Comparison of ENCODE assay signal across 9 cellular contexts in the genomic region with DNA sequence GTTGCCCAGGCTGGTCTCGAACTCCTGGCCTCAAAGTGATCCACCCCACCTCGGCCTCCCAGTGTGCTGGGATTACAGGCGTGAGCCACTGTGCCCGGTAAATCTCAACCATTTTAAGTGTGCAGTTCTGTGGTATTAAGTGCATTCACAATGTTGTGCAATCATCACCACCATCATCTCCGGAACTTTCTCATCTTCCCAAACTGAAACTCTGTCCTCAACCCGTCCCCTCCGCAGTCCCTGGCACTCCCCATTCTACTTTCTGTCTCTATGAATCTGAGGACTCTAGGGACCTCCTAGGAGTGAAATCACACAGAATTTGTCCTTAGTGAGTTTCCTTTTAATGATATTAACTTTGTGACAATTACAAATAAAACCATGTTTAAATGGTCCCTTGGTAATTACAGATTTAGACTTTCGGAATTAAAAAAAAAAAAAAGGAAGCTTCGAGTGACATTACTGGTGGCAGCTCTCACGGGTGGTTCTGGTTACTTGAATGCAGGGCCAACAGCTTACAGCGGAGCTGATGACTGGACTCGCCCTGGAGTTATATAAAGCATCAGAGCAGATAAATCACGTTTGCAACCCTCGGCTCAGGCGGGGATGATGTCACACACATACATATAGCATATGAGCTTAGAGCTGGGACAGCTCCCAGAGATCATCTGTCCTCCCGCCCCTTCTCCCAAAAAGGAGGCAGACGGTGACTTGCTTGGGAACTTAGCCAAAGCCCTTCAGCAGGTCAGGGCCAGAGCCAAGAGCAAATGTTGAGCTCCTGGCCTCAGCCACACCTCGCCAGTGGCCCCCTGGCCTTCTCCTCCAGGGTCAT.
DNase-seq lines count a peak whose midpoint lies in the region; ATAC-seq and TF ChIP-seq lines count a peak whose summit lies in the region.
"Had no signal": no experiment of that assay in that cellular context is flagged by ENCODE, and none has a peak within 500 bp of the region (broad histone marks: within the 10 kb centered on the region; RNA-seq: fewer than 3 reads in every experiment).

No MANE protein-coding gene starts in this region.

- no peak for TF ChIP-seq POLR2A in spleen (IDR thresholded peaks at IDR 0.05)

- H3K36me3 Mint-ChIP-seq in stimulated activated memory B cell treated with anti-CD40 and anti-IgM and Interleukin-4, amounts not matched to agents 10 μg/mL and 1 μg/mL and 100 μg/mL, for 72 hours = peaks cover 8% of the 10 kb centered on the region
- no peaks in the 10 kb centered on the region for H3K36me3 Mint-ChIP-seq in Calu3 (ENCODE audit: insufficient read depth, unreplicated experiment)

- H3K4me1 ChIP-seq in hepatocyte (ENCODE audit: insufficient read depth) = no peaks in the 10 kb centered on the region
- peaks cover 0 to 17% (median 3%) of the 10 kb centered on the region in 6 donors for H3K4me1 ChIP-seq in spleen

- no peaks in the 10 kb centered on the region for H3K27me3 Mint-ChIP-seq in stimulated activated memory B cell treated with anti-CD40 and anti-IgM and Interleukin-4, amounts not matched to agents 10 μg/mL and 1 μg/mL and 100 μg/mL, for 72 hours
- no peaks in the 10 kb centered on the region for H3K27me3 Mint-ChIP-seq in Calu3 (ENCODE audit: unreplicated experiment)

- DNase-seq in H4 (ENCODE audit: low spot score) (peak; percentile 74), SK-N-MC (ENCODE audit: low read depth, low spot score) (no peak), hepatocyte (ENCODE audit: low spot score) (peak; percentile 67), spleen (no peak), Calu3 (no peak)
- DNase-seq in central memory CD4-positive, alpha-beta T cell = no peak
- DNase-seq: stimulated activated CD4-positive, alpha-beta T cell treated with anti-CD3 and anti-CD28 coated beads, Interleukin-4, amount 100 ng/mL, for 24 hours had no signal

- no peak for ATAC-seq in GM18868 (IDR thresholded peaks at IDR 0.05; ENCODE audit: unreplicated experiment)
- no peak for ATAC-seq in stimulated activated memory B cell treated with anti-CD40 and anti-IgM and Interleukin-4, amounts not matched to agents 10 μg/mL and 1 μg/mL and 100 μg/mL, for 72 hours

- H3K9ac ChIP-seq in SK-N-MC (ENCODE audit: insufficient read length) = peak overlapping the region; percentile 7

- no peaks in the 10 kb centered on the region for H3K9me3 Mint-ChIP-seq in stimulated activated memory B cell treated with anti-CD40 and anti-IgM and Interleukin-4, amounts not matched to agents 10 μg/mL and 1 μg/mL and 100 μg/mL, for 72 hours
- no peaks in the 10 kb centered on the region for H3K9me3 Mint-ChIP-seq in Calu3 (ENCODE audit: low read depth, unreplicated experiment)

- no peaks in the 10 kb centered on the region for H3K79me2 ChIP-seq in hepatocyte

- H3K27ac ChIP-seq in SK-N-MC (no peak overlapping the region), hepatocyte (peak overlapping the region; percentile 89), spleen (peak overlapping the region in 7 of 8 donors; percentile 22 to 73 (median 58))

- CTCF ChIA-PET in Calu3 (lab: Charles Lee) = no interaction called here

- TF ChIP-seq CTCF in hepatocyte (IDR thresholded peaks at IDR 0.05; ENCODE audit: poor library complexity) = no peak
- no peak for TF ChIP-seq CTCF in spleen (IDR thresholded peaks at IDR 0.05 in 8 of 11, conservative IDR thresholded peaks at IDR 0.05 in 3 of 11)
- no peak for TF ChIP-seq CTCF in Calu3 (IDR thresholded peaks at IDR 0.05; ENCODE audit: unreplicated experiment)

- H3K27ac Mint-ChIP-seq in stimulated activated memory B cell treated with anti-CD40 and anti-IgM and Interleukin-4, amounts not matched to agents 10 μg/mL and 1 μg/mL and 100 μg/mL, for 72 hours = no peak overlapping the region
- no peak overlapping the region for H3K27ac Mint-ChIP-seq in Calu3 (ENCODE audit: unreplicated experiment)

- H3K4me3 Mint-ChIP-seq in stimulated activated memory B cell treated with anti-CD40 and anti-IgM and Interleukin-4, amounts not matched to agents 10 μg/mL and 1 μg/mL and 100 μg/mL, for 72 hours = no peak overlapping the region
- no peak overlapping the region for H3K4me3 Mint-ChIP-seq in Calu3 (ENCODE audit: low read depth, unreplicated experiment)

- H3K27me3 ChIP-seq in hepatocyte = no peaks in the 10 kb centered on the region
- H3K27me3 ChIP-seq in spleen (replicated peaks in 1 of 7) = no peaks in the 10 kb centered on the region

- intact Hi-C loops in spleen (cut with DNase I; ENCODE audit: low total_unique reads) (no loop called here), Calu3 (cut with micrococcal nuclease; ENCODE audit: unreplicated experiment) (no loop called here)

- H3K9me3 ChIP-seq in SK-N-MC (ENCODE audit: low read depth, low read length) = no peaks in the 10 kb centered on the region
- H3K9me3 ChIP-seq in hepatocyte (ENCODE audit: low read depth) = no peaks in the 10 kb centered on the region
- no peaks in the 10 kb centered on the region for H3K9me3 ChIP-seq in spleen

- no peaks in the 10 kb centered on the region for H3K9me2 ChIP-seq in hepatocyte (replicated peaks; ENCODE audit: insufficient read depth)

- 87% methylated on average over 18 of the region's 18 CpGs for WGBS in hepatocyte (ENCODE audit: low lambda C conversion rate, missing lambda C conversion rate)
- WGBS in spleen, 5 donors = 56 to 82% (median 66%) methylated on average over 18 of the region's 18 CpGs

- no peak overlapping the region for H3K4me2 ChIP-seq in hepatocyte

- no TSS peak for BruUV-seq in Calu3 (replicated peaks; lab: Mats Ljungman, UMichigan)

- H4K20me1 ChIP-seq in hepatocyte (ENCODE audit: insufficient read depth, poor library complexity, severe bottlenecking) = no peaks in the 10 kb centered on the region

- H3K4me3 ChIP-seq in SK-N-MC = no peak overlapping the region
- no peak overlapping the region for H3K4me3 ChIP-seq in hepatocyte
- no peak overlapping the region for H3K4me3 ChIP-seq in spleen

- no peak overlapping the region for H2AFZ ChIP-seq in hepatocyte

- H3K4me1 Mint-ChIP-seq in stimulated activated memory B cell treated with anti-CD40 and anti-IgM and Interleukin-4, amounts not matched to agents 10 μg/mL and 1 μg/mL and 100 μg/mL, for 72 hours = no peaks in the 10 kb centered on the region
- no peaks in the 10 kb centered on the region for H3K4me1 Mint-ChIP-seq in Calu3 (ENCODE audit: low read depth, unreplicated experiment)

- H3K36me3 ChIP-seq in SK-N-MC (ENCODE audit: insufficient read depth, low read length) = peaks cover 10% of the 10 kb centered on the region; the same call in 1 of the 2 replicates
- H3K36me3 ChIP-seq in hepatocyte (replicated peaks; ENCODE audit: insufficient read depth, low read depth) = no peaks in the 10 kb centered on the region
- peaks cover 0 to 99% (median 29%) of the 10 kb centered on the region in 6 donors for H3K36me3 ChIP-seq in spleen

Comparison
In these comparisons a context has a peak if more than half of its experiments do, and no peak if none do; other contexts are left out.
1. DNase-seq: peak in H4 (single experiment) and hepatocyte (single experiment); none in SK-N-MC (single experiment), spleen (single experiment), central memory CD4-positive, alpha-beta T cell (single experiment) and Calu3 (single experiment).